8 cellular contexts compared by ENCODE assay signal in the genomic region with DNA sequence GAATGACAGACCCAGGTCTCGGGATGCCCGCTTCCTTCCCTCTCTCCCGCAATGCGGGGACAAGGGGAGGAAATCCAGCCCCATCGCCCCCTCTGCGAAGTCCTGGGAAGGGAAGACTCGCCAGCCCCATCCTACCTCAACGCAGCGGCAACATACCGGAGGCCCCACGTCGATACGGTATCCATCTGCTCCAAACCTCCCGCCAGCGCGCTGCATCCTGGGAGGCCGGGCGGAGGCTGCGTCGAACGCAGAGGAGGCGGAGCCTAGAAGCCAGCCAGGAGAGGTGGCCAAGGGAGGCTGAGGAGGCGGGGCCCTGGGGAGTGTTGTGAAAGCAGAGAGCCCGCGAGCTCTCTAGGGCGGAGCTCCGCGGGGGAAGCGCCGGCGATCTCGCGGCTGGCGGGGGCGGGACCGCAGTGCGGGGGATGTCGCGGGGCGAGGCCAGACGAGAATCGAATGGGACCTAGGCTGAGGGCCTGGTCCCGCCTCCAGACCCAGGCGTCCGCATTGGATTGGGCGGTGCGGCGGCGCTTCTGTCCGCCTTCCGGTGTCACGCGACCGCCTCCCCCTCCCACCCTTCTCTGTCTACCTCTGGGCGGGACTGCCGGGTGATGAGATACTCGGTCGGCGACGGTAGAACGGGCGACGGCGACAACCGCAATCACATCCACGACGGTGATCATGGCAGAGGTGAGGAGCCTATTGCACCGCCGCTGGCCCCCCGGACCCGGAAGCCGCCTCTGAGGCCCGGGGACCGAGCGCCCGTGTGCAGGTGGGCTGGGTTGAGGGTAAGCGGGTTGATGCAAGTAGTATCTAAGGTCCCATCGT. TPM values are rescaled to one million over a fixed set of nuclear protein-coding genes. Genes with fewer than 3 reads are reported as not detected.
A peak's percentile ranks its signal among the peaks of the same experiment; 100 is the strongest.
DNase-seq lines count a peak whose midpoint lies in the region; ATAC-seq and TF ChIP-seq lines count a peak whose summit lies in the region.

Gene FANCB (minus strand): TSS at position 219 of the 825 bp plus-strand sequence. CDS start 7,559 bp downstream, outside the sequence.
Gene MOSPD2 (plus strand): TSS at position 571 of the 825 bp plus-strand sequence. CDS start 108 bp downstream, at position 679.

- peak within 1 kb of the TSS; percentile 64 for H3K4me2 ChIP-seq in mesendoderm (ENCODE audit: low read length)

- no peak within 1 kb of the TSS for H2BK120ac ChIP-seq in mesendoderm (ENCODE audit: low read depth, low read length)

- CTCF ChIA-PET in Calu3 (lab: Charles Lee), result interaction anchor here (0.6 kb wide), 1 partner anchor 397 kb away, joined by 5 read pairs; no protein-coding TSS in a partner anchor

- H3K79me1 ChIP-seq in mesendoderm (ENCODE audit: low read length), result no peaks in the 10 kb centered on the region

- H3K4ac ChIP-seq in mesendoderm (ENCODE audit: low read depth, low read length), result peak within 1 kb of the TSS; percentile 4

- H3K9ac ChIP-seq in HUES48 (ENCODE audit: low read depth, low read length) (peak within 1 kb of the TSS; percentile 84), NT2/D1 (ENCODE audit: insufficient read length, low read depth) (peak within 1 kb of the TSS; percentile 95), endocrine pancreas (ENCODE audit: control insufficient read depth, insufficient read depth, low read length) (peak within 1 kb of the TSS; percentile 67), mesendoderm (ENCODE audit: low read length) (peak within 1 kb of the TSS; percentile 81)

- no peak within 1 kb of the TSS for H2AK5ac ChIP-seq in mesendoderm (ENCODE audit: low read length)

- peak within 1 kb of the TSS; percentile 85 for H3K18ac ChIP-seq in mesendoderm (ENCODE audit: low read length)

- intact Hi-C loops in Calu3 (cut with micrococcal nuclease; ENCODE audit: unreplicated experiment), result no loop called here

- peaks cover 10% of the 10 kb centered on the region for H3K79me2 ChIP-seq in mesendoderm (ENCODE audit: control insufficient read depth, insufficient read depth, low read length)

- peaks cover 17% of the 10 kb centered on the region for H3K4me1 Mint-ChIP-seq in Calu3 (ENCODE audit: low read depth, unreplicated experiment)

- peaks cover 6% of the 10 kb centered on the region; the same call in 1 of the 2 replicates for H3K36me3 ChIP-seq in HUES48 (ENCODE audit: control insufficient read depth, insufficient read depth, low read length)
- H3K36me3 ChIP-seq in NT2/D1 (ENCODE audit: insufficient read depth, insufficient read length, low read length), result peaks cover 12% of the 10 kb centered on the region
- H3K36me3 ChIP-seq in endocrine pancreas (ENCODE audit: control insufficient read depth, insufficient read depth, low read length), result no peaks in the 10 kb centered on the region
- no peaks in the 10 kb centered on the region for H3K36me3 ChIP-seq in mesendoderm (ENCODE audit: control insufficient read depth, insufficient read depth, low read length)

- WGBS in mesendoderm (ENCODE audit: extremely low coverage, insufficient coverage, low lambda C conversion rate), result no CpG with 5 or more reads among the region's 78 CpGs

- H3K9me3 ChIP-seq in HUES48 (ENCODE audit: control insufficient read depth, insufficient read depth, low read length) (no peaks in the 10 kb centered on the region), NT2/D1 (ENCODE audit: insufficient read depth, low read length) (no peaks in the 10 kb centered on the region), endocrine pancreas (ENCODE audit: control insufficient read depth, low read length) (no peaks in the 10 kb centered on the region)

- H3K4me1 ChIP-seq in HUES48 (ENCODE audit: control insufficient read depth, insufficient read depth, low read length), result no peaks in the 10 kb centered on the region
- no peaks in the 10 kb centered on the region for H3K4me1 ChIP-seq in NT2/D1 (ENCODE audit: insufficient read depth, insufficient read length)
- peaks cover 3% of the 10 kb centered on the region for H3K4me1 ChIP-seq in endocrine pancreas (ENCODE audit: control insufficient read depth, insufficient read depth, low read length)
- no peaks in the 10 kb centered on the region for H3K4me1 ChIP-seq in mesendoderm (ENCODE audit: control insufficient read depth, low read depth, low read length)

- peak within 1 kb of the TSS; percentile 69 for H3K27ac Mint-ChIP-seq in Calu3 (ENCODE audit: unreplicated experiment)

- H3K23ac ChIP-seq in mesendoderm (ENCODE audit: low read length), result no peak within 1 kb of the TSS

- H3K27me3 Mint-ChIP-seq in Calu3 (ENCODE audit: unreplicated experiment), result no peaks in the 10 kb centered on the region

- H4K8ac ChIP-seq in mesendoderm (ENCODE audit: low read depth, low read length), result no peak within 1 kb of the TSS

- BruUV-seq in Calu3 (replicated peaks; lab: Mats Ljungman, UMichigan), result no TSS peak

- H2BK5ac ChIP-seq in mesendoderm (ENCODE audit: low read length), result no peak within 1 kb of the TSS

- H3K56ac ChIP-seq in mesendoderm (ENCODE audit: low read length), result peak within 1 kb of the TSS; percentile 91

- TF ChIP-seq CTCF in Calu3 (IDR thresholded peaks at IDR 0.05; ENCODE audit: unreplicated experiment), result no peak

- H3K4me3 ChIP-seq in HUES48 (ENCODE audit: low read depth, low read length) (peak within 1 kb of the TSS; percentile 80), NT2/D1 (ENCODE audit: insufficient read length, low read depth) (peak within 1 kb of the TSS; percentile 87), endocrine pancreas (ENCODE audit: control insufficient read depth, insufficient read depth, low read length) (peak within 1 kb of the TSS; percentile 85), mesendoderm (ENCODE audit: low read length) (peak within 1 kb of the TSS; percentile 88)

- no peaks in the 10 kb centered on the region for H3K9me3 Mint-ChIP-seq in Calu3 (ENCODE audit: low read depth, unreplicated experiment)

- peak; percentile 97 for DNase-seq in Calu3
- DNase-seq in NT2/D1 (ENCODE audit: low read depth, low spot score), result peak; percentile 91
- DNase-seq in activated CD8-positive, alpha-beta memory T cell treated with anti-CD3 and anti-CD28 coated beads, Interleukin-2, amount 50 U/mL, for 1 hour (ENCODE audit: extremely low read depth), result peak; percentile 75
- peak; percentile 97 for DNase-seq in mesendoderm
- DNase-seq in stimulated activated CD8-positive, alpha-beta memory T cell treated with anti-CD3 and anti-CD28 coated beads, Interleukin-12 subunit alpha, Interleukin-12 subunit beta, amount 100 ng/mL, for 4 hours (ENCODE audit: low read depth), result peak; percentile 89

- no peak within 1 kb of the TSS for H2BK15ac ChIP-seq in mesendoderm (replicated peaks; ENCODE audit: low read depth)

- peak; percentile 95 for ATAC-seq in GM21423 (IDR thresholded peaks at IDR 0.05; ENCODE audit: unreplicated experiment)

- H3K27me3 ChIP-seq in HUES48 (ENCODE audit: control insufficient read depth, insufficient read depth, low read length) (no peaks in the 10 kb centered on the region), NT2/D1 (ENCODE audit: insufficient read depth, insufficient read length) (no peaks in the 10 kb centered on the region), endocrine pancreas (ENCODE audit: control insufficient read depth, insufficient read depth, low read length) (no peaks in the 10 kb centered on the region), mesendoderm (ENCODE audit: insufficient read depth, low read length, poor library complexity) (no peaks in the 10 kb centered on the region)

- peaks cover 14% of the 10 kb centered on the region for H3K36me3 Mint-ChIP-seq in Calu3 (ENCODE audit: insufficient read depth, unreplicated experiment)

- no peak within 1 kb of the TSS for H4K5ac ChIP-seq in mesendoderm (ENCODE audit: low read length)

- peak within 1 kb of the TSS; percentile 90 for H3K4me3 Mint-ChIP-seq in Calu3 (ENCODE audit: low read depth, unreplicated experiment)

- H3K27ac ChIP-seq in HUES48 (ENCODE audit: low read depth, low read length) (peak within 1 kb of the TSS; percentile 85), mesendoderm (ENCODE audit: low read depth, low read length) (no peak within 1 kb of the TSS)

RNA-seq across cellular contexts. Expression of gene FANCB, which starts in this region (rescaled TPM):
- 13.6 and 14.1 TPM in 2 replicates for total RNA-seq in Calu3 (2022)
- 5.5 TPM for polyA plus RNA-seq in mesendoderm (2013, experiment 1 of 2)
- 5.4 TPM for polyA plus RNA-seq in mesendoderm (2013, experiment 2 of 2)

RNA-seq across cellular contexts. Expression of gene MOSPD2, which starts in this region (rescaled TPM):
- 20.4 and 21.2 TPM in 2 replicates for total RNA-seq in Calu3 (2022)
- 8.6 TPM for polyA plus RNA-seq in mesendoderm (2013, experiment 1 of 2)
- 9.4 TPM for polyA plus RNA-seq in mesendoderm (2013, experiment 2 of 2)
